8 cellular contexts compared by ENCODE assay signal in the genomic region with DNA sequence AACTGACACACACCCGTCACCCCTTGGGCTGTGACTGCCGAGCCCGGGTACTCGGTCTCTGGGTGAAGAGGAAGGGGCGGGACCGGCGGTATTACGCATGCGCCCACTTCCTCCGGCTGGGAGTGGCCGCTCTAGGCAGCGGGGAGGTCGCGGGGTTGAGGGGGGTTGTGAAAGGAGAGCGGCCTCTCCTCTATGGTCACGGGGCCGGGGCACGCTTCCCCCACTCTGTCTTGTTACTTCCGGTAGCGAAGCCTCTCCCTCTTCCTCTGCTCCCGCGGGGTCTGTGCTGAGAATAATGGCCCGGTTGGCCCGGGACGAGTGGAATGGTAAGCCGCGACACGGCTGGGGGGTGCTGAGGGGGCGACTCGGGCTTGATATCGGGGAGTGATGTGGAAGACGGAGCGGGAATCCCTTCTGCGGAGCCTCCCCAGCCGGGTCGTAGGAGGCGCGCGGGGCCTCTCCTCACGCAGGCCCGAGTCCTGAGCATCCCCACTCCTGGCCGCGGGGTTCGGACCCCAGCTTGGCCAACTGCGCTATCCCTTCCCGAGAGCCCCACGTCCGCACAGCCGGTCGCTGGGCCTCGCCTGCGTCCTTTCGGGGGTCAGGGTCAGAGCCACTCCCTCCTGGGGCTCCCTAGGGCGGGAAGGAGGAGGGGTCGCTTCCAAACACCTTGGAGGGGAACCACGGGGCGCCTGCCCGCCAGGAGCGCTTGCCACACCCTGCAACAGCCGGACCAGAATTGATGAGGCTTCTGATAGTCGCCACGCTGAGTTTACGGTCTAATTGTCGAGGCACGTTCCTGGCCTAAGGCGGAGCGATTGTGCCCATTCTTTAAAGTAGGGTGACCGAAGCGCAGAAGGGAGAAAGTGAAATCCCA. TPM values are rescaled to one million over a fixed set of nuclear protein-coding genes. Genes with fewer than 3 reads are reported as not detected.
A peak's percentile ranks its signal among the peaks of the same experiment; 100 is the strongest.
DNase-seq lines count a peak whose midpoint lies in the region; ATAC-seq, FAIRE-seq and TF ChIP-seq lines count a peak whose summit lies in the region.

TSS of gene BFAR (plus strand) at position 259 of the 877 bp plus-strand sequence. CDS start 11,396 bp downstream, outside the sequence.

- peak; percentile 18 to 45; a peak in 3 of 4 replicates for TF ChIP-seq EP300 in HepG2 (IDR thresholded peaks at IDR 0.05; ENCODE audit: low read depth in 2 of 2, low read length in 2 of 2)
- TF ChIP-seq EP300 in HepG2 (CRISPR knock-in tag; IDR thresholded peaks at IDR 0.05; ENCODE audit: borderline replicate concordance): peak; percentile 58

- peak; percentile 97 for DNase-seq in NCI-H774 (lab: John Stamatoyannopoulos, UW)
- DNase-seq in activated CD4-positive, alpha-beta T cell treated with anti-CD3 and anti-CD28 coated beads, Interleukin-2, amount 50 U/mL, for 4 hours: peak; percentile 99
- peak; percentile 98 for DNase-seq in dermis blood vessel endothelial cell
- DNase-seq in HepG2 (ENCODE audit: low spot score): peak; percentile 99
- peak; percentile 99 for DNase-seq in stimulated activated CD4-positive, alpha-beta T cell treated with anti-CD3 and anti-CD28 coated beads, Interleukin-4, amount 100 ng/mL, for 1 hour

- H3K4me3 ChIP-seq in HepG2 (replicated peaks in 1 of 3; ENCODE audit: insufficient read depth in 1 of 3, low read depth in 2 of 3, low read length in 3 of 3): peak within 1 kb of the TSS; percentile 89 to 95 (median 91)

- TSS peak; percentile 68 for BruUV-seq in HepG2 (replicated peaks; lab: Mats Ljungman, UMichigan)

- H3K9me3 ChIP-seq in HepG2 (ENCODE audit: low read length): no peaks in the 10 kb centered on the region

- H3K36me3 ChIP-seq in HepG2 (replicated peaks in 1 of 2; ENCODE audit: control insufficient read depth in 1 of 2, insufficient read depth in 2 of 2, low read length in 2 of 2): peaks cover 0 to 13% of the 10 kb centered on the region in 2 experiments; a peak in 4 of 5 replicates

- FAIRE-seq in HepG2 (lab: Jason Lieb, UNC): peak; percentile 82

- WGBS in HepG2 (ENCODE audit: low lambda C conversion rate): 2% methylated on average over 62 of the region's 69 CpGs

- peak within 1 kb of the TSS; percentile 99 for H3K4me2 ChIP-seq in HepG2 (ENCODE audit: low read depth, low read length)

- H4K20me1 ChIP-seq in HepG2 (ENCODE audit: insufficient read depth, low read length): peaks cover 30% of the 10 kb centered on the region

- H3K27me3 ChIP-seq in HepG2 (ENCODE audit: control insufficient read depth in 1 of 2, insufficient read depth in 2 of 2, low read length in 2 of 2): no peaks in the 10 kb centered on the region; a peak in 1 of 5 replicates

- peak; percentile 33 for TF ChIP-seq RAD21 in HepG2 (CRISPR knock-in tag; IDR thresholded peaks at IDR 0.05)

- H2AFZ ChIP-seq in HepG2 (ENCODE audit: low read length): no peak within 1 kb of the TSS

- POLR2A ChIA-PET in HepG2 (lab: Yijun Ruan, JAX): interaction anchor here (0.6 to 1.7 kb wide), 8 partner anchors 10 to 347 kb away, joined by 3 to 8 read pairs (median 3); no protein-coding TSS in a partner anchor

- peak within 1 kb of the TSS; percentile 93 for H3K9ac ChIP-seq in HepG2 (ENCODE audit: insufficient read depth, low read depth, low read length)

- TF ChIP-seq POLR2A in HepG2 (IDR thresholded peaks at IDR 0.05; ENCODE audit: insufficient read depth in 1 of 2, low read depth in 2 of 2, low read length in 2 of 2): peak; percentile 48 to 99; a peak in 3 of 4 replicates

- intact Hi-C loops in HepG2 (cut with micrococcal nuclease; ENCODE audit: unreplicated experiment): loop anchor here (5.0 kb wide), 1 partner anchor 231 kb away; no protein-coding TSS in a partner anchor

- H3K27ac ChIP-seq in C4-2B (peak within 1 kb of the TSS; percentile 86), HepG2 (ENCODE audit: extremely low read length, insufficient read depth, low read length) (peak within 1 kb of the TSS; percentile 80)

- in situ Hi-C loops in HepG2 (cut with HindIII; ENCODE audit: extremely low pct_ligation_motif_present, low pct_unique_long_range_greater_than_20kb): no loop called here

- peaks cover 72% of the 10 kb centered on the region for H3K4me1 ChIP-seq in HepG2 (ENCODE audit: insufficient read depth, low read length)

- CTCF ChIA-PET in HepG2 (lab: Yijun Ruan, JAX; ENCODE audit: low intra/inter-chr PET ratio, low total read pairs): no interaction called here

- H3K79me2 ChIP-seq in HepG2 (ENCODE audit: insufficient read depth, low read length): peaks cover 65% of the 10 kb centered on the region

- ATAC-seq in GM19395 (IDR thresholded peaks at IDR 0.05; ENCODE audit: unreplicated experiment) (peak; percentile 76), HG03565 (IDR thresholded peaks at IDR 0.05; ENCODE audit: unreplicated experiment) (peak; percentile 67), HepG2 (peak; percentile 87)

- TF ChIP-seq CTCF in C4-2B (conservative IDR thresholded peaks at IDR 0.05) (no peak), HepG2 (CRISPR knock-in tag; IDR thresholded peaks at IDR 0.05) (no peak; the same call in 1 of the 2 replicates)

TF ChIP-seq in HepG2, 621 proteins besides CTCF, POLR2A, EP300 and RAD21 (continues in another document):
- TF ChIP-seq SALL1 (CRISPR knock-in tag; IDR thresholded peaks at IDR 0.05): peak; percentile 88
- peak; percentile 87; the same call in 1 of the 2 replicates for TF ChIP-seq SNAPC2 (CRISPR knock-in tag; IDR thresholded peaks at IDR 0.05)
- peak; percentile 90; the same call in 1 of the 2 replicates for TF ChIP-seq ARID2 (CRISPR knock-in tag; IDR thresholded peaks at IDR 0.05; ENCODE audit: borderline replicate concordance)
- TF ChIP-seq ZNF547 (CRISPR knock-in tag; IDR thresholded peaks at IDR 0.05): no peak; the same call in 1 of the 2 replicates
- TF ChIP-seq ZHX1 (CRISPR knock-in tag; IDR thresholded peaks at IDR 0.05; ENCODE audit: low read depth): 0 out of 2 replicates have a peak, but pooled peaks have one; percentile 74
- TF ChIP-seq, protein P1, sequence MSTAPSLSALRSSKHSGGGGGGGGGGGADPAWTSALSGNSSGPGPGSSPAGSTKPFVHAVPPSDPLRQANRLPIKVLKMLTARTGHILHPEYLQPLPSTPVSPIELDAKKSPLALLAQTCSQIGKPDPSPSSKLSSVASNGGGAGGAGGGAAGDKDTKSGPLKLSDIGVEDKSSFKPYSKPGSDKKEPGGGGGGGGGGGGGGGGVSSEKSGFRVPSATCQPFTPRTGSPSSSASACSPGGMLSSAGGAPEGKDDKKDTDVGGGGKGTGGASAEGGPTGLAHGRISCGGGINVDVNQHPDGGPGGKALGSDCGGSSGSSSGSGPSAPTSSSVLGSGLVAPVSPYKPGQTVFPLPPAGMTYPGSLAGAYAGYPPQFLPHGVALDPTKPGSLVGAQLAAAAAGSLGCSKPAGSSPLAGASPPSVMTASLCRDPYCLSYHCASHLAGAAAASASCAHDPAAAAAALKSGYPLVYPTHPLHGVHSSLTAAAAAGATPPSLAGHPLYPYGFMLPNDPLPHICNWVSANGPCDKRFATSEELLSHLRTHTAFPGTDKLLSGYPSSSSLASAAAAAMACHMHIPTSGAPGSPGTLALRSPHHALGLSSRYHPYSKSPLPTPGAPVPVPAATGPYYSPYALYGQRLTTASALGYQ (CRISPR knock-in tag; IDR thresholded peaks at IDR 0.05): peak; percentile 89; the same call in 1 of the 2 replicates
- TF ChIP-seq TOPORS (CRISPR knock-in tag; IDR thresholded peaks at IDR 0.05): peak; percentile 85; the same call in 1 of the 2 replicates
- TF ChIP-seq GFI1 (CRISPR knock-in tag; IDR thresholded peaks at IDR 0.05; ENCODE audit: borderline replicate concordance): peak; percentile 63; the same call in 1 of the 2 replicates

RNA-seq across cellular contexts. Expression of gene BFAR, which starts in this region (rescaled TPM):
- 114 and 117 TPM in 2 replicates for total RNA-seq in dermis blood vessel endothelial cell
- total RNA-seq in HepG2 (2016; rRNA removed; fragmentation: Illumina TruSeq; extraction: Trizol): 96.9 and 98.2 TPM in 2 replicates
- 35.9 and 40.9 TPM in 2 replicates for total RNA-seq in HepG2 (2016; cell fraction: cytosol; rRNA removed; fragmentation: Illumina TruSeq; extraction: Trizol; ENCODE audit: low read depth)
- total RNA-seq in HepG2 (2016; cell fraction: insoluble cytoplasmic fraction; rRNA removed; fragmentation: Illumina TruSeq; extraction: Trizol): 88.6 and 96.1 TPM in 2 replicates
- 89.4 and 93.4 TPM in 2 replicates for total RNA-seq in HepG2 (2016; cell fraction: membrane; rRNA removed; fragmentation: Illumina TruSeq; extraction: Trizol)
- 68.6 and 78.4 TPM in 2 replicates for total RNA-seq in HepG2 (2016; cell fraction: nucleus; rRNA removed; fragmentation: Illumina TruSeq; extraction: Trizol)
- 91.6 and 120 TPM in 2 replicates for polyA plus RNA-seq in HepG2 (2011; rRNA removed)
- polyA plus RNA-seq in HepG2 (2011; cell fraction: cytosol; rRNA removed): 104 and 117 TPM in 2 replicates
- 33.4 and 38.4 TPM in 2 replicates for polyA plus RNA-seq in HepG2 (2011; cell fraction: nucleus; rRNA removed)
- 101 and 126 TPM in 2 replicates for polyA plus RNA-seq in HepG2 (2012)
- polyA plus RNA-seq in HepG2 (2016; cell fraction: cytosol; fragmentation: Illumina TruSeq; extraction: Trizol; ENCODE audit: low read depth): 37.6 and 38.7 TPM in 2 replicates
- polyA plus RNA-seq in HepG2 (2016; cell fraction: insoluble cytoplasmic fraction; fragmentation: Illumina TruSeq; extraction: Trizol; ENCODE audit: low read depth): 100 and 109 TPM in 2 replicates
- 80.8 and 84.4 TPM in 2 replicates for polyA plus RNA-seq in HepG2 (2016; cell fraction: membrane; fragmentation: Illumina TruSeq; extraction: Trizol; ENCODE audit: low read depth)
- polyA plus RNA-seq in HepG2 (2016; cell fraction: nucleus; fragmentation: Illumina TruSeq; extraction: Trizol; ENCODE audit: insufficient read depth, low read depth): 99.3 and 101 TPM in 2 replicates
- 84.9 and 154 TPM in 2 replicates for polyA minus RNA-seq in HepG2 (2011; rRNA and poly(A)+ RNA removed; ENCODE audit: low replicate concordance)
- 73.7 and 80.7 TPM in 2 replicates for polyA minus RNA-seq in HepG2 (2011; cell fraction: cytosol; rRNA and poly(A)+ RNA removed)
- 75.8 and 77.7 TPM in 2 replicates for polyA minus RNA-seq in HepG2 (2011; cell fraction: nucleus; rRNA and poly(A)+ RNA removed)

Comparison
In these comparisons a context has a peak if more than half of its experiments do, and no peak if none do; other contexts are left out.
1. Peak in every context shown above with its lines: DNase-seq, ATAC-seq, H3K4me3 ChIP-seq and H3K27ac ChIP-seq.